In the genomic region with DNA sequence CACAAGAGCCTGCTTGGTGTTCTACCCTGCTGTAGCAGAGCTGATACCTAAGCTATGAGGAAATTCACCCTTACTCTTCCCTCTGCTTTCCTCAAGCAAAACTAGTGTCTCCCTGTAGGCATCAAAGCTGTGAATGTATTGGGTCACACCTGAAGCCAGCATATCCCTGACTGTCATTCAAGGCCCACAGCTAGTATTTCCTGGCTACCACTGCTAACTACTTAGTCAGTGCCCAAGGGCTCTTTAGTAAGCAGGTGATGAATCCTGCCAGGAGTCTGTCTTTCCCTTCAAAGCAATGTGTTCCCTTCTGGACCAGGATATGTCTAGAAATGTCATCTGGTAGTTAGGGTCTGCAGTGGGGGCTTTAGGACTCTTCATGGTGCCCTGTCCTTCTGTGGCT, we compare ENCODE assay signal across 10 cellular contexts.
"Had no signal": no experiment of that assay in that cellular context is flagged by ENCODE, and none has a peak within 500 bp of the region (broad histone marks: within the 10 kb centered on the region; RNA-seq: fewer than 3 reads in every experiment).

No MANE protein-coding gene starts in this region.

- H3K9me3 ChIP-seq: HAP-1 had no signal

- H3K27me3 Mint-ChIP-seq: IgD-negative memory B cell had no signal

- ATAC-seq: HCT116, HepG2 had no signal

- H3K4me3 Mint-ChIP-seq: HFFc6, IgD-negative memory B cell had no signal

- H3K27ac Mint-ChIP-seq: HFFc6, IgD-negative memory B cell had no signal

- H3K9ac ChIP-seq: GM23248 had no signal

- H3K9me3 Mint-ChIP-seq: HFFc6 had no signal

- H3K27ac ChIP-seq: GM23248, HL-60 had no signal

- H3K36me3 ChIP-seq: HAP-1 had no signal

- H3K4me1 ChIP-seq: HAP-1 had no signal

- DNase-seq: GM23248, GOT3, H7, HFFc6, KBM-7 had no signal

- H2AFZ ChIP-seq: GM23248 had no signal

- H3K4me3 ChIP-seq: GM23248, HAP-1 had no signal
